ENCODE assay signal across 11 cellular contexts in the genomic region with DNA sequence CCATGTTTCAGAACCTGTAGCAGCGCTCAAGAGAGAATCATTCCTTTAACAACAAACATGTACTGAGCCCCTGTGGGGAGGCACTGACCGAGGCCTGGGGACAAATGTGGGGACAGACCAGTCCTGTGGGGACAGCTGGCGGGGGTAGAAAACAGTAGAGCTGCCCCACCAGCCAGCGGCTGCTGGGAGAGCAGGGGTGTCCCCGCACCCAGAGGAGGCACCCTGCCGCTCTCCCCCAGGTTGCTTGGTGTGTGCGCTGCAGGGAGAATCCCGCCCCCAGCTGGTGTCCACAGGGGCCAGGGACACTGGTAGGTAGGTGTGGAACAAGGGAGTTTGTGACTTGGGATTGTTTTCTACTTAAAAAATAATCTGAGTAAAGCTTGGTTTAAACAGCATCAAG.
DNase-seq lines count a peak whose midpoint lies in the region; ATAC-seq and TF ChIP-seq lines count a peak whose summit lies in the region.
"Had no signal": no experiment of that assay in that cellular context is flagged by ENCODE, and none has a peak within 500 bp of the region (broad histone marks: within the 10 kb centered on the region; RNA-seq: fewer than 3 reads in every experiment).

No MANE protein-coding gene starts in this region.

- H3K9ac ChIP-seq in H9 (ENCODE audit: extremely low read depth, insufficient read length, low read length) (no peak overlapping the region), adipocyte (ENCODE audit: low read length) (peak overlapping the region; percentile 45), smooth muscle cell (ENCODE audit: low read depth) (no peak overlapping the region)

- H3K4me1 ChIP-seq in H9 (ENCODE audit: insufficient read depth, low read length) = no peaks in the 10 kb centered on the region
- peaks cover 39% of the 10 kb centered on the region for H3K4me1 ChIP-seq in adipocyte (ENCODE audit: control insufficient read depth, insufficient read depth, low read length)
- peaks cover 7% of the 10 kb centered on the region for H3K4me1 ChIP-seq in smooth muscle cell (ENCODE audit: low read depth)

- no peak overlapping the region for H3K27ac ChIP-seq in H9 (ENCODE audit: insufficient read length, low read depth, low read length)
- H3K27ac ChIP-seq in smooth muscle cell (ENCODE audit: low read depth) = peak overlapping the region; percentile 68
- H3K27ac ChIP-seq: neutrophil had no signal

- no peak overlapping the region for H3K4me2 ChIP-seq in H9 (ENCODE audit: insufficient read depth, insufficient read length, low read length)
- peak overlapping the region; percentile 56 for H3K4me2 ChIP-seq in smooth muscle cell

- H2BK120ac ChIP-seq in H9 (ENCODE audit: low read depth, low read length, poor library complexity, severe bottlenecking) = no peak overlapping the region

- no peak overlapping the region for H2BK15ac ChIP-seq in H9 (ENCODE audit: low read depth, low read length)

- no peak overlapping the region for H2AFZ ChIP-seq in H9 (ENCODE audit: low read length)
- no peak overlapping the region for H2AFZ ChIP-seq in smooth muscle cell (ENCODE audit: low read depth)

- no peak overlapping the region for H4K91ac ChIP-seq in H9 (ENCODE audit: insufficient read length, low read depth, low read length)

- H3K27me3 Mint-ChIP-seq in H9 (ENCODE audit: low read depth) = no peaks in the 10 kb centered on the region
- no peaks in the 10 kb centered on the region for H3K27me3 Mint-ChIP-seq in mesothelial cell of epicardium (ENCODE audit: low read depth)
- H3K27me3 Mint-ChIP-seq: CD8-positive, alpha-beta memory T cell had no signal

- H3K36me3 Mint-ChIP-seq in H9 (ENCODE audit: insufficient read depth in 1 of 3, low read depth in 3 of 3) = no peaks in the 10 kb centered on the region
- no peaks in the 10 kb centered on the region for H3K36me3 Mint-ChIP-seq in mesothelial cell of epicardium

- H3K14ac ChIP-seq in H9 (ENCODE audit: insufficient read depth, low read length) = no peak overlapping the region; the same call in 1 of the 2 replicates

- H3K4me3 Mint-ChIP-seq in H9 = no peak overlapping the region
- no peak overlapping the region for H3K4me3 Mint-ChIP-seq in mesothelial cell of epicardium
- H3K4me3 Mint-ChIP-seq: activated CD8-positive, alpha-beta T cell treated with anti-CD3 and anti-CD28 coated beads, Interleukin-2, amount 10 ng/mL, durations not matched to agents 7 days and 5 days; CD8-positive, alpha-beta memory T cell had no signal

- no peak overlapping the region for H2BK20ac ChIP-seq in H9 (ENCODE audit: low read depth, low read length, poor library complexity, severe bottlenecking)

- no peak overlapping the region for H3K56ac ChIP-seq in H9 (ENCODE audit: insufficient read length, low read depth, low read length)

- H3K27me3 ChIP-seq in H9 (ENCODE audit: insufficient read depth, low read length) (no peaks in the 10 kb centered on the region), adipocyte (replicated peaks; ENCODE audit: control insufficient read depth, insufficient read depth, low read length) (no peaks in the 10 kb centered on the region), smooth muscle cell (ENCODE audit: low read depth) (no peaks in the 10 kb centered on the region)
- H3K27me3 ChIP-seq: dorsolateral prefrontal cortex had no signal

- no CpG with 5 or more reads among the region's 8 CpGs for WGBS in H9 (ENCODE audit: extremely low coverage, insufficient read length, low lambda C conversion rate)
- WGBS in smooth muscle cell (ENCODE audit: low lambda C conversion rate) = 79% methylated on average over 8 of the region's 8 CpGs

- H3K9me3 ChIP-seq in H9 (ENCODE audit: control insufficient read depth, low read depth, low read length) (no peaks in the 10 kb centered on the region), adipocyte (ENCODE audit: control insufficient read depth, low read length) (no peaks in the 10 kb centered on the region), smooth muscle cell (replicated peaks; ENCODE audit: low read depth) (no peaks in the 10 kb centered on the region)
- H3K9me3 ChIP-seq: neutrophil had no signal

- H4K5ac ChIP-seq in H9 (ENCODE audit: insufficient read length, low read depth, low read length) = no peak overlapping the region

- H3K36me3 ChIP-seq in adipocyte (ENCODE audit: control insufficient read depth, insufficient read depth, low read length, severe bottlenecking) = no peaks in the 10 kb centered on the region
- H3K36me3 ChIP-seq in smooth muscle cell (ENCODE audit: low read depth) = no peaks in the 10 kb centered on the region
- H3K36me3 ChIP-seq: neutrophil had no signal

- no peak overlapping the region for H4K8ac ChIP-seq in H9 (replicated peaks; ENCODE audit: insufficient read length, low read depth, low read length)

- no peak overlapping the region for H3T11ph ChIP-seq in H9 (ENCODE audit: low read length)

- peaks cover 22% of the 10 kb centered on the region for H3F3A ChIP-seq in smooth muscle cell (ENCODE audit: low read depth)

- no peak overlapping the region for H3K4ac ChIP-seq in H9 (ENCODE audit: low read depth, low read length)

- H3K79me2 ChIP-seq in H9 (ENCODE audit: insufficient read depth, low read length) = no peaks in the 10 kb centered on the region
- peaks cover 7% of the 10 kb centered on the region for H3K79me2 ChIP-seq in smooth muscle cell (ENCODE audit: low read depth)

- peak overlapping the region in 2 of 3 experiments; percentile 21 to 39; a peak in 1 of 7 replicates for H3K27ac Mint-ChIP-seq in H9
- peak overlapping the region; percentile 8 for H3K27ac Mint-ChIP-seq in mesothelial cell of epicardium
- H3K27ac Mint-ChIP-seq: activated CD8-positive, alpha-beta T cell treated with anti-CD3 and anti-CD28 coated beads, Interleukin-2, amount 10 ng/mL, durations not matched to agents 7 days and 5 days had no signal

- no peak overlapping the region for H2AK5ac ChIP-seq in H9 (ENCODE audit: insufficient read length, low read length)

- DNase-seq in H9 (no peak), adipocyte (ENCODE audit: low read depth) (no peak), mesothelial cell of epicardium (ENCODE audit: low spot score in 2 of 2, unreplicated experiment in 2 of 2) (no peak), smooth muscle cell (lab: John Stamatoyannopoulos, UW; ENCODE audit: unreplicated experiment) (no peak), NOMO-1 (lab: John Stamatoyannopoulos, UW; ENCODE audit: unreplicated experiment in 2 of 2) (no peak)
- no peak for DNase-seq in stimulated activated CD4-positive, alpha-beta T cell treated with anti-CD3 and anti-CD28 coated beads, Interleukin-15, amount 100 ng/mL, for 24 hours

- H3K23me2 ChIP-seq in H9 (ENCODE audit: insufficient read length, low read depth, low read length, poor library complexity, severe bottlenecking) = no peaks in the 10 kb centered on the region

- TF ChIP-seq CTCF in H9 (conservative IDR thresholded peaks at IDR 0.05) = no peak
- no peak for TF ChIP-seq CTCF in mesothelial cell of epicardium (IDR thresholded peaks at IDR 0.05; ENCODE audit: unreplicated experiment)
- TF ChIP-seq CTCF in smooth muscle cell (IDR thresholded peaks at IDR 0.05; ENCODE audit: borderline replicate concordance, insufficient read depth, poor library complexity, severe bottlenecking) = no peak

- H3K4me3 ChIP-seq in adipocyte (ENCODE audit: low read length) (no peak overlapping the region), smooth muscle cell (no peak overlapping the region)
- H3K4me3 ChIP-seq: dorsolateral prefrontal cortex had no signal

- H3K79me1 ChIP-seq in H9 (ENCODE audit: insufficient read depth, low read depth, low read length, poor library complexity, severe bottlenecking) = no peaks in the 10 kb centered on the region

- H3K23ac ChIP-seq in H9 (ENCODE audit: insufficient read length, low read depth, low read length) = no peak overlapping the region

- H3K9me3 Mint-ChIP-seq in H9 (no peaks in the 10 kb centered on the region), mesothelial cell of epicardium (no peaks in the 10 kb centered on the region)
- H3K9me3 Mint-ChIP-seq: CD8-positive, alpha-beta memory T cell had no signal

- no peak for ATAC-seq in GM18868 (IDR thresholded peaks at IDR 0.05; ENCODE audit: unreplicated experiment)

- no peaks in the 10 kb centered on the region for H4K20me1 ChIP-seq in H9 (ENCODE audit: control insufficient read depth, insufficient read depth, insufficient read length)
- peaks cover 69% of the 10 kb centered on the region for H4K20me1 ChIP-seq in smooth muscle cell (ENCODE audit: low read depth)

- H2BK12ac ChIP-seq in H9 (ENCODE audit: insufficient read length, low read depth, low read length) = no peak overlapping the region

- no peak overlapping the region for H2BK5ac ChIP-seq in H9 (ENCODE audit: insufficient read length, low read length)

- H3K18ac ChIP-seq in H9 (ENCODE audit: insufficient read length, low read depth, low read length) = no peak overlapping the region

- H3K4me1 Mint-ChIP-seq in H9 (peaks cover 0 to 4% of the 10 kb centered on the region in 2 experiments; a peak in 1 of 4 replicates), mesothelial cell of epicardium (peaks cover 9% of the 10 kb centered on the region)
